1 cellular context compared by ENCODE assay signal in genomic region chr5:73498057-73498992, GRCh38.
TF ChIP-seq lines count a peak whose summit lies in the region.

Gene BTF3, plus strand, starts transcription at chr5:73498442. Its CDS starts 226 bp downstream, at chr5:73498668.

TF ChIP-seq in HepG2, 621 proteins besides CTCF, POLR2A, EP300 and RAD21 (continued from another document and continues in another):
- peak; percentile 59 for TF ChIP-seq ZBTB40 (IDR thresholded peaks at IDR 0.05)
- TF ChIP-seq ZBTB40 (CRISPR knock-in tag; IDR thresholded peaks at IDR 0.05), result no peak
- peak; percentile 25; the same call in 1 of the 2 replicates for TF ChIP-seq ZNF331 (CRISPR knock-in tag; IDR thresholded peaks at IDR 0.05)
- peak; percentile 72; the same call in 1 of the 2 replicates for TF ChIP-seq SIN3A (IDR thresholded peaks at IDR 0.05; ENCODE audit: borderline replicate concordance, low read depth, low read length)
- no peak for TF ChIP-seq XBP1 (CRISPR knock-in tag; IDR thresholded peaks at IDR 0.05)
- TF ChIP-seq ZGPAT (CRISPR knock-in tag; IDR thresholded peaks at IDR 0.05), result peak; percentile 86; the same call in 1 of the 2 replicates
- peak; percentile 37 for TF ChIP-seq POGK (CRISPR knock-in tag; conservative IDR thresholded peaks at IDR 0.05)
- TF ChIP-seq ZNF549 (CRISPR knock-in tag; IDR thresholded peaks at IDR 0.05), result no peak
- peak; percentile 95; the same call in 1 of the 2 replicates for TF ChIP-seq ZNF704 (CRISPR knock-in tag; IDR thresholded peaks at IDR 0.05; ENCODE audit: borderline replicate concordance)
- peak; percentile 95 for TF ChIP-seq AGO2 (optimal IDR thresholded peaks at IDR 0.05; ENCODE audit: low read depth, low read length)
- TF ChIP-seq PAXIP1 (CRISPR knock-in tag; conservative IDR thresholded peaks at IDR 0.05), result peak; percentile 54
- TF ChIP-seq KDM5B (CRISPR knock-in tag; IDR thresholded peaks at IDR 0.05; ENCODE audit: borderline replicate concordance), result peak; percentile 83; the same call in 1 of the 2 replicates
- peak; percentile 44; the same call in 1 of the 2 replicates for TF ChIP-seq AHDC1 (CRISPR knock-in tag; IDR thresholded peaks at IDR 0.05; ENCODE audit: borderline replicate concordance)
- peak; percentile 63; the same call in 1 of the 2 replicates for TF ChIP-seq KLF6 (CRISPR knock-in tag; IDR thresholded peaks at IDR 0.05)
- TF ChIP-seq ZNF646 (CRISPR knock-in tag; IDR thresholded peaks at IDR 0.05), result no peak
- no peak for TF ChIP-seq ZNF230 (CRISPR knock-in tag; IDR thresholded peaks at IDR 0.05)
- TF ChIP-seq HDAC6 (IDR thresholded peaks at IDR 0.05; ENCODE audit: low read depth, low read length), result no peak
